In the genomic region with DNA sequence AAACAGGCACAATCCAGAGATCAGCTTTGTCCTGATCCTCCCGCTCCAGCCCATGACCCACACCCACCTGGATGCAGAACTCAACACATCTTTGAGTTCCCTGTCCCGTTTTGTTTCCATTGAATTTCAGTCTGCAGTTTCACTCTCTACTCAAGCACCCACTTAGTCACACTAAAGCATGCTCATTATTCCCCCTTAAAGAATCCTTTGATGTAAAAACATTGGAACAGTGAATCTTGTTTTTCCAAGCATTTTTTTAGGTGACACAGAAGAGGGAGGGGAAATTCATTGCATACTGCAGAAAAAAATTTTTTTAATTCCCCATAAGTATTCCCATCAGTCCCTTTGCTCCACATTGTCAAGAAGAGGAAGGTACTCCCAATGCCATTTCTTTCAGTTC, we compare ENCODE assay signal across 21 cellular contexts.
"Had no signal": no experiment of that assay in that cellular context is flagged by ENCODE, and none has a peak within 500 bp of the region (broad histone marks: within the 10 kb centered on the region; RNA-seq: fewer than 3 reads in every experiment).

No MANE protein-coding gene starts in this region.

- H3K27me3 Mint-ChIP-seq: dendritic cell treated with granulocyte-macrophage colony-stimulating factor and Interleukin-4, amounts not matched to agents 40 ng/mL and 50 ng/mL, for 4 days; stimulated activated naive CD8-positive, alpha-beta T cell treated with anti-CD3 and anti-CD28 coated beads, Interleukin-15, amount 100 ng/mL, for 72 hours; type B pancreatic cell had no signal

- H3K4me3 Mint-ChIP-seq: activated T-cell treated with anti-CD3 and anti-CD28 coated beads, Interleukin-2, amount 50 U/mL, for 4 hours; dendritic cell treated with granulocyte-macrophage colony-stimulating factor and Interleukin-4, amounts not matched to agents 40 ng/mL and 50 ng/mL, for 4 days; neural crest cell; stimulated activated naive CD8-positive, alpha-beta T cell treated with anti-CD3 and anti-CD28 coated beads, Interleukin-15, amount 100 ng/mL, for 72 hours; type B pancreatic cell had no signal

- H3K27ac ChIP-seq: esophagus muscularis mucosa, hepatocyte, lower lobe of right lung, pancreas, right lobe of liver, VCaP had no signal

- H3K9me3 ChIP-seq: esophagus muscularis mucosa, lower lobe of right lung, pancreas, right lobe of liver had no signal

- H3K36me3 Mint-ChIP-seq: type B pancreatic cell had no signal

- H2AFZ ChIP-seq: hepatocyte had no signal

- H3K27me3 ChIP-seq: esophagus muscularis mucosa, hepatocyte, right lobe of liver had no signal

- H3K4me2 ChIP-seq: hepatocyte, smooth muscle cell had no signal

- H3K4me3 ChIP-seq: esophagus muscularis mucosa, hepatocyte, lower lobe of right lung, pancreas, right lobe of liver, smooth muscle cell had no signal

- ATAC-seq: activated T-cell treated with anti-CD3 and anti-CD28 coated beads, Interleukin-2, amount 50 U/mL, for 4 hours; left colon; lower lobe of right lung; pancreas; right lobe of liver; stimulated activated naive CD8-positive, alpha-beta T cell treated with anti-CD3 and anti-CD28 coated beads, Interleukin-15, amount 100 ng/mL, for 72 hours had no signal

- H3K4me1 Mint-ChIP-seq: neural crest cell; stimulated activated naive CD8-positive, alpha-beta T cell treated with anti-CD3 and anti-CD28 coated beads, Interleukin-15, amount 100 ng/mL, for 72 hours had no signal

- DNase-seq: activated CD4-positive, alpha-beta T cell treated with anti-CD3 and anti-CD28 coated beads, Interleukin-2, amount 50 U/mL, for 1 hour; activated CD4-positive, CD25-positive, alpha-beta regulatory T cell treated with anti-CD3 and anti-CD28 coated beads, Interleukin-2, amount 50 U/mL, for 72 hours; activated CD8-positive, alpha-beta memory T cell treated with anti-CD3 and anti-CD28 coated beads, Interleukin-2, amount 50 U/mL, for 4 hours; activated naive CD4-positive, alpha-beta T cell treated with anti-CD3 and anti-CD28 coated beads, Interleukin-2, amount 50 U/mL, for 16 hours; activated T-cell treated with anti-CD3 and anti-CD28 coated beads, Interleukin-2, amount 50 U/mL, for 4 hours; aorta; effector CD8-positive, alpha-beta T cell; left colon; lower lobe of right lung; pancreas; right lobe of liver; stimulated activated CD4-positive, alpha-beta T cell treated with anti-CD3 and anti-CD28 coated beads, Interleukin-4, amount 100 ng/mL, for 1 hour; stimulated activated naive CD8-positive, alpha-beta T cell treated with anti-CD3 and anti-CD28 coated beads, Interleukin-15, amount 100 ng/mL, for 72 hours; T1000 had no signal

- H3K4me1 ChIP-seq: pancreas, right lobe of liver had no signal

- H3K27ac Mint-ChIP-seq: dendritic cell treated with granulocyte-macrophage colony-stimulating factor and Interleukin-4, amounts not matched to agents 40 ng/mL and 50 ng/mL, for 4 days; type B pancreatic cell had no signal

- H3K36me3 ChIP-seq: esophagus muscularis mucosa, lower lobe of right lung, pancreas, right lobe of liver had no signal

- H3K9me3 Mint-ChIP-seq: activated T-cell treated with anti-CD3 and anti-CD28 coated beads, Interleukin-2, amount 50 U/mL, for 4 hours; neural crest cell; type B pancreatic cell had no signal
